Comparison of ENCODE assay signal across 2 cellular contexts in the genomic region with DNA sequence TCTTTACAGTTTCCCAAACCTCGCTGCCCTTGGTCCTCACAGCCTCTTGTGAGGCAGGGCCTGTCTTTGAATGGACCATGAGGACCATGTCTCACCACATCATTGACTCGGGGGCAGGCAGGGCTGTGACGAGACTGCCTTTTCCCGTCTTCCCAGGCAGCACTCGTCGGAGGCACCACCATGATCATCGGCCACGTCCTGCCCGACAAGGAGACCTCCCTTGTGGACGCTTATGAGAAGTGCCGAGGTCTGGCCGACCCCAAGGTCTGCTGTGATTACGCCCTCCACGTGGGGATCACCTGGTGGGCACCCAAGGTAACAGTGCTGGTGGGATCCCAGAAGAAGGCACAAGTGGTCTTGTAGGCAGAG.
TF ChIP-seq lines count a peak whose summit lies in the region.

No MANE protein-coding gene starts in this region.

TF ChIP-seq in WTC11, 78 proteins besides CTCF, POLR2A, EP300 and RAD21:
- TF ChIP-seq ESRRA (CRISPR knock-in tag; IDR thresholded peaks at IDR 0.05; ENCODE audit: borderline replicate concordance) (no peak), CREM (CRISPR knock-in tag; IDR thresholded peaks at IDR 0.05) (no peak), EMX1 (CRISPR knock-in tag; IDR thresholded peaks at IDR 0.05) (no peak), IRF2 (CRISPR knock-in tag; IDR thresholded peaks at IDR 0.05; ENCODE audit: borderline replicate concordance, low read depth) (no peak), ZNF396 (CRISPR knock-in tag; IDR thresholded peaks at IDR 0.05; ENCODE audit: borderline replicate concordance) (no peak), ZNF416 (CRISPR knock-in tag; IDR thresholded peaks at IDR 0.05) (no peak), TP53 (CRISPR knock-in tag; IDR thresholded peaks at IDR 0.05) (no peak), FOXK1 (CRISPR knock-in tag; IDR thresholded peaks at IDR 0.05) (no peak), ATF1 (CRISPR knock-in tag; IDR thresholded peaks at IDR 0.05) (no peak), SMAD3 (CRISPR knock-in tag; IDR thresholded peaks at IDR 0.05; ENCODE audit: borderline replicate concordance) (no peak), USF2 (CRISPR knock-in tag; IDR thresholded peaks at IDR 0.05) (no peak), NR3C1 (CRISPR knock-in tag; conservative IDR thresholded peaks at IDR 0.05; ENCODE audit: low read depth) (no peak), ZNF512 (CRISPR knock-in tag; IDR thresholded peaks at IDR 0.05; ENCODE audit: borderline replicate concordance) (no peak), ZNF532 (CRISPR knock-in tag; IDR thresholded peaks at IDR 0.05; ENCODE audit: borderline replicate concordance) (no peak)
- TF ChIP-seq, protein P1, sequence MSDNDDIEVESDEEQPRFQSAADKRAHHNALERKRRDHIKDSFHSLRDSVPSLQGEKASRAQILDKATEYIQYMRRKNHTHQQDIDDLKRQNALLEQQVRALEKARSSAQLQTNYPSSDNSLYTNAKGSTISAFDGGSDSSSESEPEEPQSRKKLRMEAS (CRISPR knock-in tag; IDR thresholded peaks at IDR 0.05): no peak
- TF ChIP-seq, protein P2, sequence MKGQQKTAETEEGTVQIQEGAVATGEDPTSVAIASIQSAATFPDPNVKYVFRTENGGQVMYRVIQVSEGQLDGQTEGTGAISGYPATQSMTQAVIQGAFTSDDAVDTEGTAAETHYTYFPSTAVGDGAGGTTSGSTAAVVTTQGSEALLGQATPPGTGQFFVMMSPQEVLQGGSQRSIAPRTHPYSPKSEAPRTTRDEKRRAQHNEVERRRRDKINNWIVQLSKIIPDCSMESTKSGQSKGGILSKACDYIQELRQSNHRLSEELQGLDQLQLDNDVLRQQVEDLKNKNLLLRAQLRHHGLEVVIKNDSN (CRISPR knock-in tag; IDR thresholded peaks at IDR 0.05): no peak
- TF ChIP-seq, protein P3, sequence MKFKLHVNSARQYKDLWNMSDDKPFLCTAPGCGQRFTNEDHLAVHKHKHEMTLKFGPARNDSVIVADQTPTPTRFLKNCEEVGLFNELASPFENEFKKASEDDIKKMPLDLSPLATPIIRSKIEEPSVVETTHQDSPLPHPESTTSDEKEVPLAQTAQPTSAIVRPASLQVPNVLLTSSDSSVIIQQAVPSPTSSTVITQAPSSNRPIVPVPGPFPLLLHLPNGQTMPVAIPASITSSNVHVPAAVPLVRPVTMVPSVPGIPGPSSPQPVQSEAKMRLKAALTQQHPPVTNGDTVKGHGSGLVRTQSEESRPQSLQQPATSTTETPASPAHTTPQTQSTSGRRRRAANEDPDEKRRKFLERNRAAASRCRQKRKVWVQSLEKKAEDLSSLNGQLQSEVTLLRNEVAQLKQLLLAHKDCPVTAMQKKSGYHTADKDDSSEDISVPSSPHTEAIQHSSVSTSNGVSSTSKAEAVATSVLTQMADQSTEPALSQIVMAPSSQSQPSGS (CRISPR knock-in tag; IDR thresholded peaks at IDR 0.05; ENCODE audit: borderline replicate concordance, low read depth): no peak
TF ChIP-seq in WTC11: peak in this region for 0.

TF ChIP-seq in HepG2, 621 proteins besides CTCF, POLR2A, EP300 and RAD21:
- TF ChIP-seq ZNF552 (CRISPR knock-in tag; IDR thresholded peaks at IDR 0.05; ENCODE audit: borderline replicate concordance): peak; percentile 54; the same call in 1 of the 2 replicates
- TF ChIP-seq SOX5 (CRISPR knock-in tag; IDR thresholded peaks at IDR 0.05; ENCODE audit: borderline replicate concordance): no peak
- TF ChIP-seq NR1H2 (CRISPR knock-in tag; IDR thresholded peaks at IDR 0.05; ENCODE audit: borderline replicate concordance, low read depth): peak; percentile 43; the same call in 1 of the 2 replicates
- TF ChIP-seq NRL (CRISPR knock-in tag; IDR thresholded peaks at IDR 0.05; ENCODE audit: borderline replicate concordance): peak; percentile 79; the same call in 1 of the 2 replicates
- TF ChIP-seq ZNF451 (CRISPR knock-in tag; IDR thresholded peaks at IDR 0.05): 0 out of 2 replicates have a peak, but pooled peaks have one; percentile 15
- no peak for TF ChIP-seq JUNB (CRISPR knock-in tag; IDR thresholded peaks at IDR 0.05; ENCODE audit: borderline replicate concordance)
- no peak for TF ChIP-seq SP2 (CRISPR knock-in tag; IDR thresholded peaks at IDR 0.05)
- TF ChIP-seq ZNF280B (CRISPR knock-in tag; IDR thresholded peaks at IDR 0.05; ENCODE audit: borderline replicate concordance): peak; percentile 71; the same call in 1 of the 2 replicates
- no peak for TF ChIP-seq STAG1 (CRISPR knock-in tag; IDR thresholded peaks at IDR 0.05)
- 0 out of 2 replicates have a peak, but pooled peaks have one; percentile 20 for TF ChIP-seq SRY (CRISPR knock-in tag; IDR thresholded peaks at IDR 0.05)
- TF ChIP-seq, protein P4, sequence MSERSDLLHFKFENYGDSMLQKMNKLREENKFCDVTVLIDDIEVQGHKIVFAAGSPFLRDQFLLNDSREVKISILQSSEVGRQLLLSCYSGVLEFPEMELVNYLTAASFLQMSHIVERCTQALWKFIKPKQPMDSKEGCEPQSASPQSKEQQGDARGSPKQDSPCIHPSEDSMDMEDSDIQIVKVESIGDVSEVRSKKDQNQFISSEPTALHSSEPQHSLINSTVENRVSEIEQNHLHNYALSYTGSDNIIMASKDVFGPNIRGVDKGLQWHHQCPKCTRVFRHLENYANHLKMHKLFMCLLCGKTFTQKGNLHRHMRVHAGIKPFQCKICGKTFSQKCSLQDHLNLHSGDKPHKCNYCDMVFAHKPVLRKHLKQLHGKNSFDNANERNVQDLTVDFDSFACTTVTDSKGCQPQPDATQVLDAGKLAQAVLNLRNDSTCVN (CRISPR knock-in tag; IDR thresholded peaks at IDR 0.05; ENCODE audit: borderline replicate concordance): no peak
